27 cellular contexts compared by ENCODE assay signal in the genomic region with DNA sequence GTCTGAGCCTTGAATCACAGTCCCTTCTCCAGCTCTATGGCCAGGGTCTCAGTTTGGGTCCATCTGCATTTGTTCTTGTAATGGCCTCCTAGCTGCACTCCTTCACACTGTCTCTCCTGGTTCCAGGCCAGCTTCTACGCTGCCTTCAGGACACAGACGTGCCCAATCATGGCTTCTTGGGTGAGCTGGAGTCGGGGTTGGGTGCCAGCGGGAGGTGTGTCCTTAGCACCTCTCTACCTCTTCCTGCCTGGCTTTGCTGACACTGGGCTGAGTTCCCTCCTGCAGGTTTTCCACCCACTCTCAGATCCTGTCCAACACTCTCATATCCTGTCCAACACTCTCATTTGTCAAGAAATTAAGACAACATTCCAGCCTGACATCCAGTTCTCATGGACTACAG. TPM values are rescaled to one million over a fixed set of nuclear protein-coding genes. Genes with fewer than 3 reads are reported as not detected.
"Had no signal": no experiment of that assay in that cellular context is flagged by ENCODE, and none has a peak within 500 bp of the region (broad histone marks: within the 10 kb centered on the region; RNA-seq: fewer than 3 reads in every experiment).

No MANE protein-coding gene starts in this region.

- FAIRE-seq: colon, endothelial cell of umbilical vein, TTC549 had no signal

- H3K9me3 ChIP-seq: heart right ventricle, mucosa of descending colon, right lobe of liver, thyroid gland had no signal

- H3K36me3 ChIP-seq: heart right ventricle, right lobe of liver, thyroid gland, WERI-Rb-1 had no signal

- ATAC-seq: activated CD8-positive, alpha-beta memory T cell treated with anti-CD3 and anti-CD28 coated beads, Interleukin-2, amount 10 ng/mL, durations not matched to agents 7 days and 5 days; activated CD8-positive, alpha-beta T cell treated with anti-CD3 and anti-CD28 coated beads for 36 hours; effector memory CD8-positive, alpha-beta T cell; heart right ventricle; left colon; mucosa of descending colon; right lobe of liver had no signal

- H3K4me1 ChIP-seq: heart right ventricle, right lobe of liver, thyroid gland had no signal

- H3K27me3 ChIP-seq: right lobe of liver, thyroid gland had no signal

- H3K27ac ChIP-seq: dorsolateral prefrontal cortex, heart right ventricle, right lobe of liver, skin epidermis, thyroid gland, WERI-Rb-1 had no signal

- DNase-seq: activated CD4-positive, alpha-beta T cell treated with anti-CD3 and anti-CD28 coated beads, Interleukin-2, amount 10 ng/mL, durations not matched to agents 7 days and 5 days; activated CD4-positive, CD25-positive, alpha-beta regulatory T cell treated with anti-CD3 and anti-CD28 coated beads, Interleukin-2, amount 50 U/mL, for 72 hours; activated CD8-positive, alpha-beta memory T cell treated with anti-CD3 and anti-CD28 coated beads, Interleukin-2, amount 10 ng/mL, durations not matched to agents 7 days and 5 days; activated CD8-positive, alpha-beta T cell treated with anti-CD3 and anti-CD28 coated beads for 36 hours; activated gamma-delta T cell treated with Interleukin-2 at 50 U/mL for 16 hours; aorta; dorsolateral prefrontal cortex; effector memory CD8-positive, alpha-beta T cell; heart right ventricle; islet precursor cell; left colon; mesendoderm; mucosa of descending colon; nucleus accumbens; right lobe of liver; stimulated activated CD4-positive, alpha-beta T cell treated with anti-CD3 and anti-CD28 coated beads, Interleukin-1b, Interleukin-23, amount 100 ng/mL, for 48 hours; substantia nigra; thyroid gland; WERI-Rb-1 had no signal

- H3K4me3 ChIP-seq: dorsolateral prefrontal cortex, heart right ventricle, mucosa of descending colon, right lobe of liver, skin epidermis, thyroid gland had no signal

RNA-seq across cellular contexts. Expression of a gene that starts 9.6 kb away (rescaled TPM):
- total RNA-seq: activated CD4-positive, alpha-beta T cell treated with anti-CD3 and anti-CD28 coated beads, Interleukin-2, amount 10 ng/mL, durations not matched to agents 7 days and 5 days; activated CD8-positive, alpha-beta memory T cell treated with anti-CD3 and anti-CD28 coated beads, Interleukin-2, amount 10 ng/mL, durations not matched to agents 7 days and 5 days; activated CD8-positive, alpha-beta T cell treated with anti-CD3 and anti-CD28 coated beads for 36 hours; activated T-helper 1 cell treated with anti-CD3 and anti-CD28 coated beads, Interleukin-12 subunit alpha, Interleukin-12 subunit beta, Interleukin-2, Interleukin-4 antibody, amounts not matched to agents 30 ng/mL and 10 ng/mL and 1 ng/mL, durations not matched to agents 14 hours and 24 hours and 36 hours; aorta; endothelial cell of umbilical vein; fibroblast of villous mesenchyme; heart right ventricle; left colon; mucosa of descending colon; thyroid gland; ureter had no signal
- polyA plus RNA-seq: aorta, endothelial cell of umbilical vein, heart right ventricle, neural cell had no signal
